In genomic region chrX:154341399-154342298, GRCh38 we compare ENCODE assay signal across 12 cellular contexts. TPM values are rescaled to one million over a fixed set of nuclear protein-coding genes. Genes with fewer than 3 reads are reported as not detected.
A peak's percentile ranks its signal among the peaks of the same experiment; 100 is the strongest.
DNase-seq lines count a peak whose midpoint lies in the region; ATAC-seq, FAIRE-seq and TF ChIP-seq lines count a peak whose summit lies in the region.
"Not testable (repeated sequence)": the region's sequence is repeated elsewhere in the genome, so short reads cannot be mapped to it uniquely, and the experiment has no call there.
"Had no signal": no experiment of that assay in that cellular context is flagged by ENCODE, and none has a peak within 500 bp of the region (broad histone marks: within the 10 kb centered on the region; RNA-seq: fewer than 3 reads in every experiment).

No MANE protein-coding gene starts in this region.

- H3K9me3 ChIP-seq in upper lobe of right lung, result not testable (repeated sequence)

- FAIRE-seq in islet of Langerhans (lab: Jason Lieb, UNC), result peak; percentile 43

- not testable (repeated sequence) for H3K27ac ChIP-seq in upper lobe of right lung

- not testable (repeated sequence) for H3K36me3 ChIP-seq in upper lobe of right lung

- not testable (repeated sequence) for H3K27me3 ChIP-seq in upper lobe of right lung

- not testable (repeated sequence) for DNase-seq in upper lobe of right lung

- H3K4me1 ChIP-seq in upper lobe of right lung, result not testable (repeated sequence)

- ATAC-seq in GM18907 (IDR thresholded peaks at IDR 0.05; ENCODE audit: unreplicated experiment), result peak; percentile 74
- ATAC-seq in GM21825 (IDR thresholded peaks at IDR 0.05; ENCODE audit: unreplicated experiment), result peak; percentile 66
- peak; percentile 71 for ATAC-seq in HG03135 (IDR thresholded peaks at IDR 0.05; ENCODE audit: unreplicated experiment)
- ATAC-seq in activated CD4-positive, CD25-positive, alpha-beta regulatory T cell treated with anti-CD3 and anti-CD28 coated beads, Interleukin-2, amount 50 U/mL, for 24 hours, result peak; percentile 73 to 75
- peak; percentile 89 for ATAC-seq in upper lobe of right lung

- H3K4me3 ChIP-seq in upper lobe of right lung, result peak overlapping the region; percentile 19

- TF ChIP-seq CTCF in upper lobe of right lung (IDR thresholded peaks at IDR 0.05), result not testable (repeated sequence)

- intact Hi-C loops in upper lobe of right lung (cut with DNase I), result not testable (repeated sequence)

RNA-seq across cellular contexts. Expression of gene FLNA, which starts 32.8 kb away (rescaled TPM):
- total RNA-seq in upper lobe of right lung, result 1,252 TPM

RNA-seq across cellular contexts. Expression of gene EMD, which starts 37.4 kb away (rescaled TPM):
- 58.4 TPM for total RNA-seq in upper lobe of right lung

RNA-seq across cellular contexts. Expression of gene TKTL1, which starts 46.1 kb away (rescaled TPM):
- not detected for total RNA-seq in upper lobe of right lung
- total RNA-seq: astrocyte, endodermal cell, hepatocyte, Peyer's patch had no signal

RNA-seq across cellular contexts. Expression of gene TEX28, which starts 46.7 kb away (rescaled TPM):
- not detected for total RNA-seq in upper lobe of right lung
- total RNA-seq: astrocyte, endodermal cell, hepatocyte, Peyer's patch, sigmoid colon, uterus had no signal

RNA-seq across cellular contexts. Expression of gene RPL10, which starts 56.5 kb away (rescaled TPM):
- 2,677 TPM for total RNA-seq in upper lobe of right lung
